1 cellular context compared by ENCODE assay signal in genomic region chr1:207603777-207604176, GRCh38.
A peak's percentile ranks its signal among the peaks of the same experiment; 100 is the strongest.
TF ChIP-seq lines count a peak whose summit lies in the region.

No MANE protein-coding gene starts in this region.

TF ChIP-seq in HepG2, 621 proteins besides CTCF, POLR2A, EP300 and RAD21 (continued from another document and continues in another):
- TF ChIP-seq ZNF816 (CRISPR knock-in tag; IDR thresholded peaks at IDR 0.05; ENCODE audit: borderline replicate concordance) = no peak
- peak; percentile 24; the same call in 1 of the 2 replicates for TF ChIP-seq ZFP1 (CRISPR knock-in tag; IDR thresholded peaks at IDR 0.05)
- no peak for TF ChIP-seq IRF1 (CRISPR knock-in tag; IDR thresholded peaks at IDR 0.05; ENCODE audit: low read depth)
- TF ChIP-seq YY1 (IDR thresholded peaks at IDR 0.05; ENCODE audit: insufficient read depth, insufficient replicate concordance, low read depth, low read length) = no peak
- no peak for TF ChIP-seq ZNF121 (CRISPR knock-in tag; IDR thresholded peaks at IDR 0.05)
- TF ChIP-seq MEF2D (CRISPR knock-in tag; IDR thresholded peaks at IDR 0.05) = no peak
- TF ChIP-seq ZNF768 (CRISPR knock-in tag; IDR thresholded peaks at IDR 0.05) = no peak
- TF ChIP-seq ZNF546 (CRISPR knock-in tag; conservative IDR thresholded peaks at IDR 0.05) = no peak
- TF ChIP-seq CREBL2 (CRISPR knock-in tag; IDR thresholded peaks at IDR 0.05; ENCODE audit: borderline replicate concordance) = no peak
- TF ChIP-seq ZNF34 (CRISPR knock-in tag; IDR thresholded peaks at IDR 0.05; ENCODE audit: borderline replicate concordance) = no peak
- TF ChIP-seq ZNF724P (CRISPR knock-in tag; IDR thresholded peaks at IDR 0.05; ENCODE audit: borderline replicate concordance) = no peak
- no peak for TF ChIP-seq MLXIP (CRISPR knock-in tag; IDR thresholded peaks at IDR 0.05; ENCODE audit: borderline replicate concordance)
- no peak for TF ChIP-seq ZNF7 (CRISPR knock-in tag; IDR thresholded peaks at IDR 0.05)
- TF ChIP-seq HOXA7 (CRISPR knock-in tag; IDR thresholded peaks at IDR 0.05) = no peak
- TF ChIP-seq KIAA2018 (CRISPR knock-in tag; IDR thresholded peaks at IDR 0.05; ENCODE audit: borderline replicate concordance) = no peak
- no peak for TF ChIP-seq SP1 (IDR thresholded peaks at IDR 0.05)
- TF ChIP-seq SP1 (CRISPR knock-in tag; IDR thresholded peaks at IDR 0.05) = no peak
- no peak for TF ChIP-seq ZNF776 (CRISPR knock-in tag; IDR thresholded peaks at IDR 0.05)
- TF ChIP-seq KDM6A (CRISPR knock-in tag; IDR thresholded peaks at IDR 0.05; ENCODE audit: low read depth) = peak; percentile 39; the same call in 1 of the 2 replicates
- TF ChIP-seq ZNF772 (CRISPR knock-in tag; IDR thresholded peaks at IDR 0.05) = no peak
- TF ChIP-seq ZNF784 (CRISPR knock-in tag; IDR thresholded peaks at IDR 0.05; ENCODE audit: borderline replicate concordance) = 0 out of 2 replicates have a peak, but pooled peaks have one; percentile 34
- no peak for TF ChIP-seq DNMT1 (CRISPR knock-in tag; IDR thresholded peaks at IDR 0.05)
- no peak for TF ChIP-seq ZBTB37 (CRISPR knock-in tag; IDR thresholded peaks at IDR 0.05)
- peak; percentile 22; the same call in 1 of the 2 replicates for TF ChIP-seq CCDC6 (CRISPR knock-in tag; IDR thresholded peaks at IDR 0.05)
- no peak for TF ChIP-seq ESRRA (CRISPR knock-in tag; IDR thresholded peaks at IDR 0.05; ENCODE audit: low read depth)
- no peak for TF ChIP-seq ZSCAN5A (CRISPR knock-in tag; IDR thresholded peaks at IDR 0.05; ENCODE audit: borderline replicate concordance)
- TF ChIP-seq ISL2 (CRISPR knock-in tag; IDR thresholded peaks at IDR 0.05) = peak; percentile 99
- TF ChIP-seq GPBP1L1 (CRISPR knock-in tag; IDR thresholded peaks at IDR 0.05) = no peak
- no peak for TF ChIP-seq MTA3 (CRISPR knock-in tag; IDR thresholded peaks at IDR 0.05)
- TF ChIP-seq HNRNPH1 (optimal IDR thresholded peaks at IDR 0.05; ENCODE audit: low read depth, low read length) = no peak
- no peak for TF ChIP-seq NFYB (CRISPR knock-in tag; IDR thresholded peaks at IDR 0.05)
- TF ChIP-seq ZNF446 (CRISPR knock-in tag; IDR thresholded peaks at IDR 0.05) = no peak
- TF ChIP-seq AGO2 (optimal IDR thresholded peaks at IDR 0.05; ENCODE audit: low read depth, low read length) = no peak
- no peak for TF ChIP-seq RBM22 (optimal IDR thresholded peaks at IDR 0.05; ENCODE audit: low read length)
- TF ChIP-seq KAT2B (IDR thresholded peaks at IDR 0.05; ENCODE audit: borderline replicate concordance, low read depth, low read length) = no peak
- no peak for TF ChIP-seq THAP7 (CRISPR knock-in tag; IDR thresholded peaks at IDR 0.05)
- no peak for TF ChIP-seq USF2 (IDR thresholded peaks at IDR 0.05; ENCODE audit: low read depth, low read length)
- no peak for TF ChIP-seq USF2 (CRISPR knock-in tag; IDR thresholded peaks at IDR 0.05; ENCODE audit: borderline replicate concordance)
- no peak for TF ChIP-seq MBNL3 (CRISPR knock-in tag; conservative IDR thresholded peaks at IDR 0.05)
- no peak for TF ChIP-seq ZBTB21 (CRISPR knock-in tag; IDR thresholded peaks at IDR 0.05)
- TF ChIP-seq ZBTB2 (CRISPR knock-in tag; IDR thresholded peaks at IDR 0.05; ENCODE audit: low read depth) = no peak
- TF ChIP-seq MTF2 (CRISPR knock-in tag; IDR thresholded peaks at IDR 0.05; ENCODE audit: borderline replicate concordance) = no peak
